Comparison of ENCODE assay signal across 10 cellular contexts in genomic region chr10:124524991-124525653, GRCh38.
DNase-seq lines count a peak whose midpoint lies in the region; ATAC-seq, FAIRE-seq and TF ChIP-seq lines count a peak whose summit lies in the region.
"Had no signal": no experiment of that assay in that cellular context is flagged by ENCODE, and none has a peak within 500 bp of the region (broad histone marks: within the 10 kb centered on the region; RNA-seq: fewer than 3 reads in every experiment).

No MANE protein-coding gene starts in this region.

- FAIRE-seq in frontal cortex (lab: Jason Lieb, UNC), result no peak

- ATAC-seq in esophagus mucosa (peak; percentile 55), GM18502 (IDR thresholded peaks at IDR 0.05; ENCODE audit: poor library complexity, unreplicated experiment) (no peak)

- H3K4me3 ChIP-seq in AG10803 (ENCODE audit: low read length), result no peak overlapping the region

- DNase-seq in AG10803 (ENCODE audit: low read depth), result peak; percentile 16
- DNase-seq in NCI-H2029 treated with DMSO at 0.1 percent for 48 hours (lab: John Stamatoyannopoulos, UW), result peak; percentile 6
- peak; percentile 19 for DNase-seq in midbrain (lab: John Stamatoyannopoulos, UW)
- no peak for DNase-seq in activated CD4-positive, alpha-beta T cell treated with anti-CD3 and anti-CD28 coated beads for 1 hour
- DNase-seq in stimulated activated CD4-positive, alpha-beta T cell treated with anti-CD3 and anti-CD28 coated beads, Interleukin-12 subunit alpha, Interleukin-12 subunit beta, amount 100 ng/mL, for 4 hours, result no peak
- no peak for DNase-seq in frontal cortex (ENCODE audit: low spot score in 2 of 2)
- DNase-seq: NCI-H1048, SHP77 treated with DMSO at 0.1 percent for 48 hours had no signal

- no peak; the same call in 1 of the 2 replicates for TF ChIP-seq CTCF in AG10803 (conservative IDR thresholded peaks at IDR 0.05; ENCODE audit: low read length)

Comparison
In these comparisons a context has a peak if more than half of its experiments do, and no peak if none do; other contexts are left out.
1. DNase-seq: peak in AG10803 (single experiment), NCI-H2029 treated with DMSO at 0.1 percent for 48 hours (single experiment) and midbrain (single experiment); none in activated CD4-positive, alpha-beta T cell treated with anti-CD3 and anti-CD28 coated beads for 1 hour (single experiment), stimulated activated CD4-positive, alpha-beta T cell treated with anti-CD3 and anti-CD28 coated beads, Interleukin-12 subunit alpha, Interleukin-12 subunit beta, amount 100 ng/mL, for 4 hours (single experiment) and frontal cortex (0 of 2).